Comparison of ENCODE assay signal across 27 cellular contexts in genomic region chr2:239893236-239893515, GRCh38.
DNase-seq lines count a peak whose midpoint lies in the region; ATAC-seq and TF ChIP-seq lines count a peak whose summit lies in the region.
"Had no signal": no experiment of that assay in that cellular context is flagged by ENCODE, and none has a peak within 500 bp of the region (broad histone marks: within the 10 kb centered on the region; RNA-seq: fewer than 3 reads in every experiment).

No MANE protein-coding gene starts in this region.

- H3K4me1 ChIP-seq in mucosa of descending colon (ENCODE audit: low read depth) (no peaks in the 10 kb centered on the region), gastrocnemius medialis (no peaks in the 10 kb centered on the region), osteoblast (ENCODE audit: insufficient read depth, low read length) (no peaks in the 10 kb centered on the region), PC-3 (ENCODE audit: insufficient read depth, low read length) (no peaks in the 10 kb centered on the region)
- H3K4me1 ChIP-seq: esophagus muscularis mucosa, prostate gland had no signal

- H3K9me3 ChIP-seq in SU-DHL-6 (ENCODE audit: insufficient read depth, low read length) (no peaks in the 10 kb centered on the region; the same call in 1 of the 2 replicates), mucosa of descending colon (no peaks in the 10 kb centered on the region), gastrocnemius medialis (no peaks in the 10 kb centered on the region), osteoblast (ENCODE audit: low read depth, low read length) (no peaks in the 10 kb centered on the region), PC-3 (ENCODE audit: low read length) (no peaks in the 10 kb centered on the region)
- H3K9me3 ChIP-seq: esophagus muscularis mucosa, prostate gland had no signal

- in situ Hi-C loops in gastrocnemius medialis (cut with MboI; ENCODE audit: low sequenced_read_pairs in 4 of 4), result loop anchor here in 3 of 4 donors (25.0 kb wide), 2 partner anchors 481 to 856 kb away; partner anchors contain the start of gene HDAC4 (in 1 of the 3)

- H3K9me3 Mint-ChIP-seq in activated CD4-positive, alpha-beta memory T cell treated with anti-CD3 and anti-CD28 coated beads, Interleukin-2, amount 10 ng/mL, durations not matched to agents 7 days and 5 days, result no peaks in the 10 kb centered on the region
- H3K9me3 Mint-ChIP-seq in activated CD4-positive, alpha-beta memory T cell treated with anti-CD3 and anti-CD28 coated beads for 36 hours, result no peaks in the 10 kb centered on the region
- H3K9me3 Mint-ChIP-seq: activated B cell treated with CpG ODN at 0.5 μM for 24 hours; activated naive CD4-positive, alpha-beta T cell treated with anti-CD3 and anti-CD28 coated beads, Interleukin-2, amount 10 ng/mL, durations not matched to agents 7 days and 5 days; central memory CD8-positive, alpha-beta T cell; T-helper 1 cell treated with Interleukin-12 subunit alpha and Interleukin-12 subunit beta and Interleukin-4 antibody, amounts not matched to agents 30 μg/mL and 1 μg/mL, for 36 hours had no signal

- H3K27ac Mint-ChIP-seq in activated CD4-positive, alpha-beta memory T cell treated with anti-CD3 and anti-CD28 coated beads, Interleukin-2, amount 10 ng/mL, durations not matched to agents 7 days and 5 days, result no peak overlapping the region
- H3K27ac Mint-ChIP-seq in activated CD4-positive, alpha-beta memory T cell treated with anti-CD3 and anti-CD28 coated beads for 36 hours, result no peak overlapping the region
- H3K27ac Mint-ChIP-seq: activated B cell treated with CpG ODN at 0.5 μM for 24 hours; activated naive CD4-positive, alpha-beta T cell treated with anti-CD3 and anti-CD28 coated beads, Interleukin-2, amount 10 ng/mL, durations not matched to agents 7 days and 5 days; nephron progenitor cell; T-helper 1 cell treated with Interleukin-12 subunit alpha and Interleukin-12 subunit beta and Interleukin-4 antibody, amounts not matched to agents 30 μg/mL and 1 μg/mL, for 36 hours had no signal

- CTCF ChIA-PET in activated CD4-positive, alpha-beta memory T cell treated with anti-CD3 and anti-CD28 coated beads, Interleukin-2, amount 10 ng/mL, durations not matched to agents 7 days and 5 days (lab: Charles Lee), result no interaction called here
- CTCF ChIA-PET in activated CD4-positive, alpha-beta memory T cell treated with anti-CD3 and anti-CD28 coated beads for 36 hours (lab: Charles Lee), result no interaction called here
- CTCF ChIA-PET in PC-3 (lab: Charles Lee), result no interaction called here

- no peaks in the 10 kb centered on the region for H3K36me3 Mint-ChIP-seq in activated CD4-positive, alpha-beta memory T cell treated with anti-CD3 and anti-CD28 coated beads, Interleukin-2, amount 10 ng/mL, durations not matched to agents 7 days and 5 days (ENCODE audit: low read depth)
- H3K36me3 Mint-ChIP-seq in activated CD4-positive, alpha-beta memory T cell treated with anti-CD3 and anti-CD28 coated beads for 36 hours, result no peaks in the 10 kb centered on the region
- H3K36me3 Mint-ChIP-seq: activated naive CD4-positive, alpha-beta T cell treated with anti-CD3 and anti-CD28 coated beads, Interleukin-2, amount 10 ng/mL, durations not matched to agents 7 days and 5 days had no signal

- H3F3A ChIP-seq in SU-DHL-6 (ENCODE audit: insufficient read depth), result no peaks in the 10 kb centered on the region
- no peaks in the 10 kb centered on the region for H3F3A ChIP-seq in PC-3 (ENCODE audit: low read length, unreplicated experiment)

- peak; percentile 16 for DNase-seq in activated CD4-positive, alpha-beta memory T cell treated with anti-CD3 and anti-CD28 coated beads, Interleukin-2, amount 10 ng/mL, durations not matched to agents 7 days and 5 days
- DNase-seq in activated CD4-positive, alpha-beta memory T cell treated with anti-CD3 and anti-CD28 coated beads for 36 hours, result no peak
- DNase-seq in ELR (ENCODE audit: low read depth) (peak; percentile 6), mucosa of descending colon (no peak), gastrocnemius medialis (no peak), osteoblast (ENCODE audit: insufficient read length, low spot score, missing footprints) (no peak), PC-3 (no peak)
- DNase-seq: activated B cell treated with CpG ODN at 0.5 μM for 24 hours; activated naive CD4-positive, alpha-beta T cell treated with anti-CD3 and anti-CD28 coated beads, Interleukin-2, amount 10 ng/mL, durations not matched to agents 7 days and 5 days; effector CD4-positive, alpha-beta T cell; GDM1; KBM-7; left colon; MV-4-11; NCI-H2081; NCI-H446 treated with DMSO at 0.1 percent for 48 hours; nephron progenitor cell; SHP77 treated with DMSO at 0.1 percent for 48 hours; small intestine; stimulated activated CD4-positive, alpha-beta T cell treated with anti-CD3 and anti-CD28 coated beads, Interleukin-4, amount 100 ng/mL, for 24 hours had no signal

- H3K4me1 Mint-ChIP-seq in activated CD4-positive, alpha-beta memory T cell treated with anti-CD3 and anti-CD28 coated beads, Interleukin-2, amount 10 ng/mL, durations not matched to agents 7 days and 5 days, result no peaks in the 10 kb centered on the region
- H3K4me1 Mint-ChIP-seq in activated CD4-positive, alpha-beta memory T cell treated with anti-CD3 and anti-CD28 coated beads for 36 hours (ENCODE audit: low read depth), result no peaks in the 10 kb centered on the region
- H3K4me1 Mint-ChIP-seq: activated naive CD4-positive, alpha-beta T cell treated with anti-CD3 and anti-CD28 coated beads, Interleukin-2, amount 10 ng/mL, durations not matched to agents 7 days and 5 days; central memory CD8-positive, alpha-beta T cell; nephron progenitor cell had no signal

- intact Hi-C loops in activated CD4-positive, alpha-beta memory T cell treated with anti-CD3 and anti-CD28 coated beads for 36 hours (cut with micrococcal nuclease), result no loop called here
- intact Hi-C loops in mucosa of descending colon (cut with DNase I, micrococcal nuclease), result no loop called here
- intact Hi-C loops in gastrocnemius medialis (cut with DNase I; ENCODE audit: low total_unique reads), result no loop called here
- intact Hi-C loops in PC-3 (cut with micrococcal nuclease), result loop anchor here (5.0 kb wide), 1 partner anchor 99 kb away; no protein-coding TSS in a partner anchor

- no peaks in the 10 kb centered on the region for H3K9me2 ChIP-seq in SU-DHL-6 (replicated peaks; ENCODE audit: insufficient read depth, low read length)
- no peaks in the 10 kb centered on the region for H3K9me2 ChIP-seq in PC-3 (replicated peaks; ENCODE audit: low read length)

- no peak overlapping the region for H3K4me3 ChIP-seq in SU-DHL-6 (ENCODE audit: insufficient read depth, low read length, poor library complexity, severe bottlenecking)
- H3K4me3 ChIP-seq in mucosa of descending colon, result no peak overlapping the region
- H3K4me3 ChIP-seq in gastrocnemius medialis, result no peak overlapping the region
- H3K4me3 ChIP-seq in osteoblast (ENCODE audit: insufficient read depth, low read length), result no peak overlapping the region
- H3K4me3 ChIP-seq in PC-3 (ENCODE audit: low read length), result no peak overlapping the region
- H3K4me3 ChIP-seq: esophagus muscularis mucosa, prostate gland had no signal

- no peaks in the 10 kb centered on the region for H3K79me2 ChIP-seq in SU-DHL-6 (ENCODE audit: insufficient read depth, low read length)
- no peaks in the 10 kb centered on the region for H3K79me2 ChIP-seq in osteoblast (ENCODE audit: insufficient read depth, low read length)
- H3K79me2 ChIP-seq in PC-3 (ENCODE audit: low read length), result no peaks in the 10 kb centered on the region

- H3K27me3 Mint-ChIP-seq in activated CD4-positive, alpha-beta memory T cell treated with anti-CD3 and anti-CD28 coated beads, Interleukin-2, amount 10 ng/mL, durations not matched to agents 7 days and 5 days, result peaks cover 28% of the 10 kb centered on the region
- peaks cover 6% of the 10 kb centered on the region for H3K27me3 Mint-ChIP-seq in activated CD4-positive, alpha-beta memory T cell treated with anti-CD3 and anti-CD28 coated beads for 36 hours

- H2AFZ ChIP-seq in SU-DHL-6 (ENCODE audit: low read depth, low read length, severe bottlenecking) (peak overlapping the region; percentile 76), osteoblast (ENCODE audit: low read length) (no peak overlapping the region), PC-3 (ENCODE audit: low read length) (no peak overlapping the region)

- H4K20me1 ChIP-seq in SU-DHL-6 (ENCODE audit: low read depth, low read length) (no peaks in the 10 kb centered on the region), osteoblast (ENCODE audit: insufficient read depth, low read length) (no peaks in the 10 kb centered on the region), PC-3 (ENCODE audit: low read length) (no peaks in the 10 kb centered on the region)

- no TSS peak for BruUV-seq in PC-3 (replicated peaks; lab: Mats Ljungman, UMichigan)

- H3K4me2 ChIP-seq in SU-DHL-6 (ENCODE audit: low read depth, low read length, poor library complexity, severe bottlenecking) (no peak overlapping the region), osteoblast (ENCODE audit: insufficient read depth, low read length) (no peak overlapping the region), PC-3 (ENCODE audit: low read length) (no peak overlapping the region)

- no peak for TF ChIP-seq CTCF in SU-DHL-6 (IDR thresholded peaks at IDR 0.05; ENCODE audit: insufficient read depth, low read length, poor library complexity, severe bottlenecking)
- no peak for TF ChIP-seq CTCF in mucosa of descending colon (IDR thresholded peaks at IDR 0.05)
- no peak for TF ChIP-seq CTCF in gastrocnemius medialis (IDR thresholded peaks at IDR 0.05 in 4 of 5, conservative IDR thresholded peaks at IDR 0.05 in 1 of 5)
- TF ChIP-seq CTCF in osteoblast (IDR thresholded peaks at IDR 0.05; ENCODE audit: extremely low read depth, low read depth, low read length), result no peak
- no peak for TF ChIP-seq CTCF in PC-3 (conservative IDR thresholded peaks at IDR 0.05; ENCODE audit: low read depth, low read length)

- H3K9ac ChIP-seq in SU-DHL-6 (ENCODE audit: low read length) (no peak overlapping the region), PC-3 (ENCODE audit: low read length) (no peak overlapping the region)

- TF ChIP-seq POLR2A in gastrocnemius medialis (IDR thresholded peaks at IDR 0.05), result no peak

- H3K36me3 ChIP-seq in SU-DHL-6 (ENCODE audit: low read length), result no peaks in the 10 kb centered on the region
- no peaks in the 10 kb centered on the region for H3K36me3 ChIP-seq in mucosa of descending colon (ENCODE audit: low read depth)
- H3K36me3 ChIP-seq in gastrocnemius medialis, result no peaks in the 10 kb centered on the region
- no peaks in the 10 kb centered on the region for H3K36me3 ChIP-seq in osteoblast (ENCODE audit: insufficient read depth, low read length)
- no peaks in the 10 kb centered on the region for H3K36me3 ChIP-seq in PC-3 (ENCODE audit: low read depth, low read length)
- H3K36me3 ChIP-seq: esophagus muscularis mucosa, prostate gland had no signal

- H3K4me3 Mint-ChIP-seq in activated CD4-positive, alpha-beta memory T cell treated with anti-CD3 and anti-CD28 coated beads, Interleukin-2, amount 10 ng/mL, durations not matched to agents 7 days and 5 days, result no peak overlapping the region
- H3K4me3 Mint-ChIP-seq in activated CD4-positive, alpha-beta memory T cell treated with anti-CD3 and anti-CD28 coated beads for 36 hours, result no peak overlapping the region
- H3K4me3 Mint-ChIP-seq: activated B cell treated with CpG ODN at 0.5 μM for 24 hours; activated naive CD4-positive, alpha-beta T cell treated with anti-CD3 and anti-CD28 coated beads, Interleukin-2, amount 10 ng/mL, durations not matched to agents 7 days and 5 days; central memory CD8-positive, alpha-beta T cell; nephron progenitor cell; T-helper 1 cell treated with Interleukin-12 subunit alpha and Interleukin-12 subunit beta and Interleukin-4 antibody, amounts not matched to agents 30 μg/mL and 1 μg/mL, for 36 hours had no signal

- H3K27ac ChIP-seq in SU-DHL-6 (ENCODE audit: low read depth, low read length) (no peak overlapping the region), gastrocnemius medialis (no peak overlapping the region), osteoblast (ENCODE audit: low read depth, low read length) (no peak overlapping the region), PC-3 (ENCODE audit: low read length) (no peak overlapping the region)
- H3K27ac ChIP-seq: C4-2B, esophagus muscularis mucosa, HL-60, prostate gland had no signal

- H3K27me3 ChIP-seq in SU-DHL-6 (ENCODE audit: low read length) (no peaks in the 10 kb centered on the region), gastrocnemius medialis (no peaks in the 10 kb centered on the region), osteoblast (ENCODE audit: insufficient read depth, low read length) (no peaks in the 10 kb centered on the region), PC-3 (ENCODE audit: low read length) (peaks cover 19% of the 10 kb centered on the region; the same call in 1 of the 2 replicates)
- H3K27me3 ChIP-seq: esophagus muscularis mucosa had no signal

- POLR2A ChIA-PET in activated CD4-positive, alpha-beta memory T cell treated with anti-CD3 and anti-CD28 coated beads, Interleukin-2, amount 10 ng/mL, durations not matched to agents 7 days and 5 days (lab: Charles Lee), result no interaction called here
- POLR2A ChIA-PET in activated CD4-positive, alpha-beta memory T cell treated with anti-CD3 and anti-CD28 coated beads for 36 hours (lab: Charles Lee), result no interaction called here
- POLR2A ChIA-PET in PC-3 (lab: Charles Lee; ENCODE audit: unreplicated experiment), result no interaction called here

- ATAC-seq in mucosa of descending colon, result peak; percentile 18
- ATAC-seq in gastrocnemius medialis, result no peak
- ATAC-seq in PC-3, result no peak
- ATAC-seq: left colon had no signal

Comparison
In these comparisons a context has a peak if more than half of its experiments do, and no peak if none do; other contexts are left out.
1. DNase-seq: peak in activated CD4-positive, alpha-beta memory T cell treated with anti-CD3 and anti-CD28 coated beads, Interleukin-2, amount 10 ng/mL, durations not matched to agents 7 days and 5 days (single experiment) and ELR (single experiment); none in activated CD4-positive, alpha-beta memory T cell treated with anti-CD3 and anti-CD28 coated beads for 36 hours (single experiment), mucosa of descending colon (0 of 3), gastrocnemius medialis (0 of 2), osteoblast (single experiment) and PC-3 (single experiment).